ENCODE assay signal across 1 cellular context in the genomic region with DNA sequence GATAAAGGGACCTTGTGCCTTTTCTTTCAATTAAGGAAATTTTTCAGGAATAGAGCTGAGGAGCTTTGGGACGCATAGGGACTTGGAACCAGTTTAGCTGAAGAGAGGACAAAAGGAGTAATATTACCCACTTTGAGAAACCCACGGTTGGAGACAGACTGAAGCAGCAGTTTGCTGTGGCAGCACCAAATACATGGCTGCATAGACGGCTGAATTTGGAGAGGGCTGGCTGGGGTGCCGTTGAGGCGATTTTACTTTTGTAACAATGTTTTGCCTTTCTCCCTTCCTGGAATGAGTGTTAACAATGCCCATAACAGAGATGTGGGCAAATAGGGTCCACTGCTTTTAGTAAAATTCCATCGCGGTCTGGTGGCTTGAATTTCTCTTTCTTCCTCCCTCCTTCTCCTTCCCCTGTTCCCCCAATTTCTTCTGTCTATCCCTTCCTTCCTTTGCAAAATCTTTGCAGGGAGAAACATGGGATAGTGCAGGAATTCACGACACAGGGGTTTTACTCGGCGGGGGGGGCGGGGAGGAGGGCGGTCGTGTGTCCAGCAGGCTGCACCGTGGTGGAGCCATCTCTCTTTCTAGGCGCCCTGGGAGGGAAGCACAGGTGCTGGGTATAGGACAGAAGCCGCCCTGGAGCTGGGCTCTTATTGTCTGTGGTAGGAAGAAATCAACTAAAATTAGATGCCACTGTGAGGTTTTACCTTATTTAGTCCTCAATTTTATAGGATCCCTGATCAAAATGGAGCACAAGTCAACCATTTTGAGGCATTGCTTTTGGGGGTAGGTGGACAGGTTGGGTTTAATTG.
TF ChIP-seq lines count a peak whose summit lies in the region.

No MANE protein-coding gene starts in this region.

TF ChIP-seq in GM23338, 12 proteins besides CTCF, POLR2A, EP300 and RAD21:
- TF ChIP-seq, protein P1, sequence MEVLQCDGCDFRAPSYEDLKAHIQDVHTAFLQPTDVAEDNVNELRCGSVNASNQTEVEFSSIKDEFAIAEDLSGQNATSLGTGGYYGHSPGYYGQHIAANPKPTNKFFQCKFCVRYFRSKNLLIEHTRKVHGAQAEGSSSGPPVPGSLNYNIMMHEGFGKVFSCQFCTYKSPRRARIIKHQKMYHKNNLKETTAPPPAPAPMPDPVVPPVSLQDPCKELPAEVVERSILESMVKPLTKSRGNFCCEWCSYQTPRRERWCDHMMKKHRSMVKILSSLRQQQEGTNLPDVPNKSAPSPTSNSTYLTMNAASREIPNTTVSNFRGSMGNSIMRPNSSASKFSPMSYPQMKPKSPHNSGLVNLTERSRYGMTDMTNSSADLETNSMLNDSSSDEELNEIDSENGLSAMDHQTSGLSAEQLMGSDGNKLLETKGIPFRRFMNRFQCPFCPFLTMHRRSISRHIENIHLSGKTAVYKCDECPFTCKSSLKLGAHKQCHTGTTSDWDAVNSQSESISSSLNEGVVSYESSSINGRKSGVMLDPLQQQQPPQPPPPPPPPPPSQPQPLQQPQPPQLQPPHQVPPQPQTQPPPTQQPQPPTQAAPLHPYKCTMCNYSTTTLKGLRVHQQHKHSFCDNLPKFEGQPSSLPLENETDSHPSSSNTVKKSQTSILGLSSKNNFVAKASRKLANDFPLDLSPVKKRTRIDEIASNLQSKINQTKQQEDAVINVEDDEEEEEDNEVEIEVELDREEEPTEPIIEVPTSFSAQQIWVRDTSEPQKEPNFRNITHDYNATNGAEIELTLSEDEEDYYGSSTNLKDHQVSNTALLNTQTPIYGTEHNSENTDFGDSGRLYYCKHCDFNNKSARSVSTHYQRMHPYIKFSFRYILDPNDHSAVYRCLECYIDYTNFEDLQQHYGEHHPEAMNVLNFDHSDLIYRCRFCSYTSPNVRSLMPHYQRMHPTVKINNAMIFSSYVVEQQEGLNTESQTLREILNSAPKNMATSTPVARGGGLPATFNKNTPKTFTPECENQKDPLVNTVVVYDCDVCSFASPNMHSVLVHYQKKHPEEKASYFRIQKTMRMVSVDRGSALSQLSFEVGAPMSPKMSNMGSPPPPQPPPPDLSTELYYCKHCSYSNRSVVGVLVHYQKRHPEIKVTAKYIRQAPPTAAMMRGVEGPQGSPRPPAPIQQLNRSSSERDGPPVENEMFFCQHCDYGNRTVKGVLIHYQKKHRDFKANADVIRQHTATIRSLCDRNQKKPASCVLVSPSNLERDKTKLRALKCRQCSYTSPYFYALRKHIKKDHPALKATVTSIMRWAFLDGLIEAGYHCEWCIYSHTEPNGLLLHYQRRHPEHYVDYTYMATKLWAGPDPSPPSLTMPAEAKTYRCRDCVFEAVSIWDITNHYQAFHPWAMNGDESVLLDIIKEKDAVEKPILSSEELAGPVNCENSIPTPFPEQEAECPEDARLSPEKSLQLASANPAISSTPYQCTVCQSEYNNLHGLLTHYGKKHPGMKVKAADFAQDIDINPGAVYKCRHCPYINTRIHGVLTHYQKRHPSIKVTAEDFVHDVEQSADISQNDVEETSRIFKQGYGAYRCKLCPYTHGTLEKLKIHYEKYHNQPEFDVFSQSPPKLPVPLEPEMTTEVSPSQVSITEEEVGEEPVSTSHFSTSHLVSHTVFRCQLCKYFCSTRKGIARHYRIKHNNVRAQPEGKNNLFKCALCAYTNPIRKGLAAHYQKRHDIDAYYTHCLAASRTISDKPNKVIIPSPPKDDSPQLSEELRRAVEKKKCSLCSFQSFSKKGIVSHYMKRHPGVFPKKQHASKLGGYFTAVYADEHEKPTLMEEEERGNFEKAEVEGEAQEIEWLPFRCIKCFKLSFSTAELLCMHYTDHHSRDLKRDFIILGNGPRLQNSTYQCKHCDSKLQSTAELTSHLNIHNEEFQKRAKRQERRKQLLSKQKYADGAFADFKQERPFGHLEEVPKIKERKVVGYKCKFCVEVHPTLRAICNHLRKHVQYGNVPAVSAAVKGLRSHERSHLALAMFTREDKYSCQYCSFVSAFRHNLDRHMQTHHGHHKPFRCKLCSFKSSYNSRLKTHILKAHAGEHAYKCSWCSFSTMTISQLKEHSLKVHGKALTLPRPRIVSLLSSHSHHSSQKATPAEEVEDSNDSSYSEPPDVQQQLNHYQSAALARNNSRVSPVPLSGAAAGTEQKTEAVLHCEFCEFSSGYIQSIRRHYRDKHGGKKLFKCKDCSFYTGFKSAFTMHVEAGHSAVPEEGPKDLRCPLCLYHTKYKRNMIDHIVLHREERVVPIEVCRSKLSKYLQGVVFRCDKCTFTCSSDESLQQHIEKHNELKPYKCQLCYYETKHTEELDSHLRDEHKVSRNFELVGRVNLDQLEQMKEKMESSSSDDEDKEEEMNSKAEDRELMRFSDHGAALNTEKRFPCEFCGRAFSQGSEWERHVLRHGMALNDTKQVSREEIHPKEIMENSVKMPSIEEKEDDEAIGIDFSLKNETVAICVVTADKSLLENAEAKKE (CRISPR knock-in tag; IDR thresholded peaks at IDR 0.05), result no peak
- TF ChIP-seq EZH2 (IDR thresholded peaks at IDR 0.05; ENCODE audit: low read depth, unreplicated experiment), result peak; percentile 22
